ENCODE assay signal across 2 cellular contexts in genomic region chr1:1461721-1462317, GRCh38.
TF ChIP-seq lines count a peak whose summit lies in the region.

No MANE protein-coding gene starts in this region.

TF ChIP-seq in GM23338, 12 proteins besides CTCF, POLR2A, EP300 and RAD21:
- TF ChIP-seq ZNF462 (CRISPR knock-in tag; IDR thresholded peaks at IDR 0.05) (no peak), POLR2AphosphoS5 (IDR thresholded peaks at IDR 0.05; ENCODE audit: low read depth) (no peak), ETS1 (IDR thresholded peaks at IDR 0.05) (no peak), ZNF114 (CRISPR knock-in tag; IDR thresholded peaks at IDR 0.05) (no peak), CREB1 (CRISPR knock-in tag; IDR thresholded peaks at IDR 0.05; ENCODE audit: low read depth) (no peak), NANOG (IDR thresholded peaks at IDR 0.05; ENCODE audit: borderline replicate concordance) (no peak), STAT1 (IDR thresholded peaks at IDR 0.05; ENCODE audit: unreplicated experiment) (no peak)

TF ChIP-seq in WTC11, 78 proteins besides CTCF, POLR2A, EP300 and RAD21:
- TF ChIP-seq NFATC4 (CRISPR knock-in tag; IDR thresholded peaks at IDR 0.05), result no peak
TF ChIP-seq in WTC11: peak in this region for 0.
